2 cellular contexts compared by ENCODE assay signal in genomic region chr12:68086019-68086603, GRCh38.
A peak's percentile ranks its signal among the peaks of the same experiment; 100 is the strongest.
TF ChIP-seq lines count a peak whose summit lies in the region.

No MANE protein-coding gene starts in this region.

TF ChIP-seq in HEK293, 187 proteins besides CTCF, POLR2A, EP300 and RAD21 (continued from another document):
- TF ChIP-seq, protein P1, sequence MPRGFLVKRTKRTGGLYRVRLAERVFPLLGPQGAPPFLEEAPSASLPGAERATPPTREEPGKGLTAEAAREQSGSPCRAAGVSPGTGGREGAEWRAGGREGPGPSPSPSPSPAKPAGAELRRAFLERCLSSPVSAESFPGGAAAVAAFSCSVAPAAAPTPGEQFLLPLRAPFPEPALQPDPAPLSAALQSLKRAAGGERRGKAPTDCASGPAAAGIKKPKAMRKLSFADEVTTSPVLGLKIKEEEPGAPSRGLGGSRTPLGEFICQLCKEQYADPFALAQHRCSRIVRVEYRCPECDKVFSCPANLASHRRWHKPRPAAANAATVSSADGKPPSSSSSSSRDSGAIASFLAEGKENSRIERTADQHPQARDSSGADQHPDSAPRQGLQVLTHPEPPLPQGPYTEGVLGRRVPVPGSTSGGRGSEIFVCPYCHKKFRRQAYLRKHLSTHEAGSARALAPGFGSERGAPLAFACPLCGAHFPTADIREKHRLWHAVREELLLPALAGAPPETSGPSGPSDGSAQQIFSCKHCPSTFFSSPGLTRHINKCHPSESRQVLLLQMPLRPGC (tag by site-specific recombination; IDR thresholded peaks at IDR 0.05) = no peak
- no peak for TF ChIP-seq SP7 (tag by site-specific recombination; IDR thresholded peaks at IDR 0.05)
- TF ChIP-seq ZNF133 (tag by site-specific recombination; IDR thresholded peaks at IDR 0.05) = no peak
- peak; percentile 62; the same call in 1 of the 2 replicates for TF ChIP-seq MZF1 (tag by site-specific recombination; IDR thresholded peaks at IDR 0.05; ENCODE audit: borderline replicate concordance)
- TF ChIP-seq OSR2 (tag by site-specific recombination; IDR thresholded peaks at IDR 0.05) = no peak
- TF ChIP-seq, protein P2, sequence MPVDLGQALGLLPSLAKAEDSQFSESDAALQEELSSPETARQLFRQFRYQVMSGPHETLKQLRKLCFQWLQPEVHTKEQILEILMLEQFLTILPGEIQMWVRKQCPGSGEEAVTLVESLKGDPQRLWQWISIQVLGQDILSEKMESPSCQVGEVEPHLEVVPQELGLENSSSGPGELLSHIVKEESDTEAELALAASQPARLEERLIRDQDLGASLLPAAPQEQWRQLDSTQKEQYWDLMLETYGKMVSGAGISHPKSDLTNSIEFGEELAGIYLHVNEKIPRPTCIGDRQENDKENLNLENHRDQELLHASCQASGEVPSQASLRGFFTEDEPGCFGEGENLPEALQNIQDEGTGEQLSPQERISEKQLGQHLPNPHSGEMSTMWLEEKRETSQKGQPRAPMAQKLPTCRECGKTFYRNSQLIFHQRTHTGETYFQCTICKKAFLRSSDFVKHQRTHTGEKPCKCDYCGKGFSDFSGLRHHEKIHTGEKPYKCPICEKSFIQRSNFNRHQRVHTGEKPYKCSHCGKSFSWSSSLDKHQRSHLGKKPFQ (tag by site-specific recombination; IDR thresholded peaks at IDR 0.05) = no peak
- no peak for TF ChIP-seq ZNF433 (tag by site-specific recombination; IDR thresholded peaks at IDR 0.05; ENCODE audit: low read depth)
- TF ChIP-seq ZNF600 (tag by site-specific recombination; IDR thresholded peaks at IDR 0.05) = no peak
- no peak for TF ChIP-seq PRDM1 (tag by site-specific recombination; IDR thresholded peaks at IDR 0.05)
- no peak for TF ChIP-seq BCL11B (tag by site-specific recombination; IDR thresholded peaks at IDR 0.05; ENCODE audit: low read depth)
- no peak for TF ChIP-seq KLF1 (tag by site-specific recombination; IDR thresholded peaks at IDR 0.05)
- no peak for TF ChIP-seq ZNF292 (tag by site-specific recombination; IDR thresholded peaks at IDR 0.05; ENCODE audit: borderline replicate concordance, low read depth)
- TF ChIP-seq ZNF266 (tag by site-specific recombination; IDR thresholded peaks at IDR 0.05; ENCODE audit: low read depth) = no peak
- TF ChIP-seq ZNF37A (tag by site-specific recombination; IDR thresholded peaks at IDR 0.05) = no peak
- no peak for TF ChIP-seq ZNF248 (tag by site-specific recombination; IDR thresholded peaks at IDR 0.05)
- TF ChIP-seq SCRT2 (tag by site-specific recombination; IDR thresholded peaks at IDR 0.05) = peak; percentile 68; the same call in 1 of the 2 replicates
- no peak for TF ChIP-seq IKZF3 (tag by site-specific recombination; IDR thresholded peaks at IDR 0.05)
- TF ChIP-seq, protein P3, sequence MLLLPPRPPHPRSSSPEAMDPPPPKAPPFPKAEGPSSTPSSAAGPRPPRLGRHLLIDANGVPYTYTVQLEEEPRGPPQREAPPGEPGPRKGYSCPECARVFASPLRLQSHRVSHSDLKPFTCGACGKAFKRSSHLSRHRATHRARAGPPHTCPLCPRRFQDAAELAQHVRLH (tag by site-specific recombination; IDR thresholded peaks at IDR 0.05) = no peak
- TF ChIP-seq ZNF777 (tag by site-specific recombination; IDR thresholded peaks at IDR 0.05; ENCODE audit: borderline replicate concordance) = no peak
- TF ChIP-seq ZNF239 (tag by site-specific recombination; IDR thresholded peaks at IDR 0.05) = no peak
- peak; percentile 79 for TF ChIP-seq ZSCAN4 (tag by site-specific recombination; IDR thresholded peaks at IDR 0.05)
- 0 out of 2 replicates have a peak, but pooled peaks have one; percentile 17 for TF ChIP-seq SCRT1 (tag by site-specific recombination; IDR thresholded peaks at IDR 0.05; ENCODE audit: borderline replicate concordance)
- TF ChIP-seq ZNF354C (tag by site-specific recombination; IDR thresholded peaks at IDR 0.05; ENCODE audit: borderline replicate concordance, low read depth) = no peak
- no peak for TF ChIP-seq ZFP41 (tag by site-specific recombination; IDR thresholded peaks at IDR 0.05; ENCODE audit: borderline replicate concordance)
- no peak for TF ChIP-seq ZNF132 (tag by site-specific recombination; IDR thresholded peaks at IDR 0.05; ENCODE audit: borderline replicate concordance)
- TF ChIP-seq, protein P4, sequence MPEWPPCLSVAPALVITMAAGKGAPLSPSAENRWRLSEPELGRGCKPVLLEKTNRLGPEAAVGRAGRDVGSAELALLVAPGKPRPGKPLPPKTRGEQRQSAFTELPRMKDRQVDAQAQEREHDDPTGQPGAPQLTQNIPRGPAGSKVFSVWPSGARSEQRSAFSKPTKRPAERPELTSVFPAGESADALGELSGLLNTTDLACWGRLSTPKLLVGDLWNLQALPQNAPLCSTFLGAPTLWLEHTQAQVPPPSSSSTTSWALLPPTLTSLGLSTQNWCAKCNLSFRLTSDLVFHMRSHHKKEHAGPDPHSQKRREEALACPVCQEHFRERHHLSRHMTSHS (tag by site-specific recombination; IDR thresholded peaks at IDR 0.05) = no peak

TF ChIP-seq in H1, 55 proteins besides CTCF, POLR2A, EP300 and RAD21 (continued from another document):
- TF ChIP-seq BACH1 (IDR thresholded peaks at IDR 0.05; ENCODE audit: low read length) = no peak
